ENCODE assay signal across 1 cellular context in genomic region chr19:17862711-17863519, GRCh38.
TF ChIP-seq lines count a peak whose summit lies in the region.

No MANE protein-coding gene starts in this region.

TF ChIP-seq in HEK293, 187 proteins besides CTCF, POLR2A, EP300 and RAD21 (continued from another document):
- no peak for TF ChIP-seq ZNF776 (tag by site-specific recombination; IDR thresholded peaks at IDR 0.05; ENCODE audit: borderline replicate concordance)
- no peak for TF ChIP-seq ZNF280D (tag by site-specific recombination; IDR thresholded peaks at IDR 0.05)
- no peak for TF ChIP-seq MZF1 (tag by site-specific recombination; IDR thresholded peaks at IDR 0.05; ENCODE audit: borderline replicate concordance)
- no peak for TF ChIP-seq ZNF692 (tag by site-specific recombination; IDR thresholded peaks at IDR 0.05)
- TF ChIP-seq ZNF792 (tag by site-specific recombination; IDR thresholded peaks at IDR 0.05) = no peak
- no peak for TF ChIP-seq GFI1B (tag by site-specific recombination; IDR thresholded peaks at IDR 0.05)
- TF ChIP-seq ZNF341 (tag by site-specific recombination; IDR thresholded peaks at IDR 0.05; ENCODE audit: low read depth) = no peak
- no peak for TF ChIP-seq ZNF701 (tag by site-specific recombination; IDR thresholded peaks at IDR 0.05)
- TF ChIP-seq BCL11A (tag by site-specific recombination; IDR thresholded peaks at IDR 0.05; ENCODE audit: low read depth) = no peak
- TF ChIP-seq ZNF23 (tag by site-specific recombination; IDR thresholded peaks at IDR 0.05; ENCODE audit: borderline replicate concordance) = no peak
- TF ChIP-seq ZNF311 (tag by site-specific recombination; IDR thresholded peaks at IDR 0.05; ENCODE audit: borderline replicate concordance) = no peak
- no peak for TF ChIP-seq ZNF571 (tag by site-specific recombination; IDR thresholded peaks at IDR 0.05)
- no peak for TF ChIP-seq ZNF202 (tag by site-specific recombination; IDR thresholded peaks at IDR 0.05; ENCODE audit: borderline replicate concordance)
- TF ChIP-seq ATF2 (tag by site-specific recombination; IDR thresholded peaks at IDR 0.05; ENCODE audit: low read depth) = no peak
- TF ChIP-seq ZNF24 (tag by site-specific recombination; IDR thresholded peaks at IDR 0.05) = no peak
- TF ChIP-seq ZBTB26 (tag by site-specific recombination; optimal IDR thresholded peaks at IDR 0.05) = no peak
- TF ChIP-seq SP3 (tag by site-specific recombination; IDR thresholded peaks at IDR 0.05) = no peak
- TF ChIP-seq ZNF155 (tag by site-specific recombination; IDR thresholded peaks at IDR 0.05) = no peak
- no peak for TF ChIP-seq SALL2 (tag by site-specific recombination; IDR thresholded peaks at IDR 0.05; ENCODE audit: borderline replicate concordance)
- no peak for TF ChIP-seq SP2 (tag by site-specific recombination; IDR thresholded peaks at IDR 0.05)
- no peak for TF ChIP-seq INSM2 (tag by site-specific recombination; IDR thresholded peaks at IDR 0.05)
- TF ChIP-seq TCF7L2 (IDR thresholded peaks at IDR 0.05; ENCODE audit: borderline replicate concordance, low read depth, low read length) = no peak
- TF ChIP-seq ZNF514 (tag by site-specific recombination; IDR thresholded peaks at IDR 0.05) = no peak
- no peak for TF ChIP-seq ZSCAN30 (tag by site-specific recombination; IDR thresholded peaks at IDR 0.05)
- no peak for TF ChIP-seq ZNF704 (tag by site-specific recombination; IDR thresholded peaks at IDR 0.05)
- TF ChIP-seq GLIS1 (tag by site-specific recombination; IDR thresholded peaks at IDR 0.05) = peak; percentile 98
- no peak for TF ChIP-seq ZNF112 (tag by site-specific recombination; IDR thresholded peaks at IDR 0.05)
- TF ChIP-seq ZIC2 (tag by site-specific recombination; IDR thresholded peaks at IDR 0.05) = peak; percentile 57
- TF ChIP-seq ZSCAN16 (tag by site-specific recombination; IDR thresholded peaks at IDR 0.05) = no peak
- no peak for TF ChIP-seq ZNF558 (tag by site-specific recombination; IDR thresholded peaks at IDR 0.05)
- TF ChIP-seq ZBTB49 (tag by site-specific recombination; IDR thresholded peaks at IDR 0.05; ENCODE audit: low read depth) = no peak
- TF ChIP-seq ZNF175 (tag by site-specific recombination; IDR thresholded peaks at IDR 0.05) = no peak
- no peak for TF ChIP-seq ZNF560 (tag by site-specific recombination; IDR thresholded peaks at IDR 0.05; ENCODE audit: borderline replicate concordance)
- no peak for TF ChIP-seq ZNF791 (tag by site-specific recombination; IDR thresholded peaks at IDR 0.05)
- TF ChIP-seq ZBTB6 (tag by site-specific recombination; IDR thresholded peaks at IDR 0.05) = no peak
- no peak for TF ChIP-seq REPIN1 (tag by site-specific recombination; IDR thresholded peaks at IDR 0.05; ENCODE audit: low read depth)
